31 cellular contexts compared by ENCODE assay signal in the genomic region with DNA sequence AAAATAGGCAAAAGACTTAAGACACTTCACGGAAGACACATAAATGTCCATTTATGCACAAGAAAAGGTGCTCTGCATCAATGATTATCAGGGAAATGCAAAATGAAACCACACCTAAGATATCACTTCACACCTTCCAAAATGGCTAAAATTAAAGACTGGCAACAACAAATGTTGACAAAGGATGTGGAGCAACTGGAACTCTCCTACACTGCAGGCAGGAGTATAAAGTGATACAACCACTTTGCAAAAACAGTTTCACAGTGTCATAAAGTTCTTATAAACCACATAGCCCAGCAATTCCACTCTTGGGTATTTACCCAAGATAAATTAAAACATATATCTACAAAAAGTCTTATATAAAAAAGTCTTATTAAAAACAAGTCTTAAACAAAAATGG. TPM values are rescaled to one million over a fixed set of nuclear protein-coding genes. Genes with fewer than 3 reads are reported as not detected.
"Had no signal": no experiment of that assay in that cellular context is flagged by ENCODE, and none has a peak within 500 bp of the region (broad histone marks: within the 10 kb centered on the region; RNA-seq: fewer than 3 reads in every experiment).

No MANE protein-coding gene starts in this region.

- ATAC-seq: stimulated activated effector memory CD8-positive, alpha-beta T cell treated with anti-CD3 and anti-CD28 coated beads, Interleukin-12 subunit alpha, Interleukin-12 subunit beta, amount 100 ng/mL, for 72 hours; stimulated activated memory B cell treated with anti-CD40 and anti-IgM and Interleukin-4, amounts not matched to agents 10 μg/mL and 1 μg/mL and 100 μg/mL, for 72 hours; stimulated activated naive B cell treated with anti-CD40 and anti-IgM and Interleukin-4, amounts not matched to agents 10 μg/mL and 1 μg/mL and 100 μg/mL, for 72 hours; stimulated activated naive CD8-positive, alpha-beta T cell treated with anti-CD3 and anti-CD28 coated beads, Interleukin-15, amount 100 ng/mL, for 72 hours; stimulated activated naive CD8-positive, alpha-beta T cell treated with anti-CD3 and anti-CD28 coated beads, Interleukin-15, Interleukin-2, amounts not matched to agents 100 U/mL and 50 U/mL, for 24 hours; upper lobe of right lung had no signal

- H3K27ac ChIP-seq: stomach, suprapubic skin, testis, thoracic aorta, thyroid gland, tibial artery, transverse colon, upper lobe of left lung, upper lobe of right lung, uterus, vagina had no signal

- H3K27me3 ChIP-seq: stomach, suprapubic skin, testis, thyroid gland, tibial artery, tibial nerve, transverse colon, upper lobe of left lung, upper lobe of right lung, uterus, vagina had no signal

- H3K36me3 ChIP-seq: uterus had no signal

- H3K4me3 ChIP-seq: stomach, suprapubic skin, testis, thoracic aorta, thyroid gland, tibial artery, tibial nerve, transverse colon, upper lobe of left lung, upper lobe of right lung, uterus, vagina had no signal

- DNase-seq: stimulated activated CD4-positive, alpha-beta T cell treated with anti-CD3 and anti-CD28 coated beads, Interleukin-2, amount 100 ng/mL, for 48 hours; stimulated activated CD4-positive, alpha-beta T cell treated with anti-CD3 and anti-CD28 coated beads, Interleukin-4, amount 100 ng/mL, for 1 hour; stimulated activated CD4-positive, alpha-beta T cell treated with anti-CD3 and anti-CD28 coated beads, Interleukin-4, amount 100 ng/mL, for 24 hours; stimulated activated CD4-positive, alpha-beta T cell treated with anti-CD3 and anti-CD28 coated beads, Interleukin-4, amount 100 ng/mL, for 4 hours; stimulated activated CD8-positive, alpha-beta memory T cell treated with anti-CD3 and anti-CD28 coated beads, Interleukin-4, amount 100 ng/mL, for 48 hours; stimulated activated naive B cell treated with anti-CD40 and anti-IgM and Interleukin-4, amounts not matched to agents 10 μg/mL and 1 μg/mL and 100 μg/mL, for 72 hours; stimulated activated naive CD4-positive, alpha-beta T cell; stimulated activated naive CD4-positive, alpha-beta T cell treated with Interleukin-2 at 50 U/mL for 16 hours; stimulated activated naive CD8-positive, alpha-beta T cell treated with anti-CD3 and anti-CD28 coated beads, Interleukin-15, amount 100 ng/mL, for 72 hours; stimulated activated naive CD8-positive, alpha-beta T cell treated with anti-CD3 and anti-CD28 coated beads, Interleukin-15, Interleukin-2, amounts not matched to agents 100 U/mL and 50 U/mL, for 24 hours; stomach; substantia nigra; testis; thyroid gland; tibial artery; transverse colon; trophoblast cell; upper lobe of left lung; upper lobe of right lung; uterus had no signal

- H3K9me3 ChIP-seq: stomach, suprapubic skin, testis, thoracic aorta, thyroid gland, tibial artery, tibial nerve, transverse colon, upper lobe of left lung, upper lobe of right lung, uterus, vagina had no signal

- FAIRE-seq: urothelium cell line had no signal

RNA-seq across cellular contexts. Expression of a gene that starts 52.8 kb away (rescaled TPM):
- total RNA-seq: stomach, subcutaneous adipose tissue, temporal lobe, testis, thoracic aorta, thyroid gland, tibial nerve, upper lobe of left lung, upper lobe of right lung, ureter, urinary bladder, uterus had no signal
- polyA plus RNA-seq: stomach, urinary bladder had no signal
